ENCODE assay signal across 32 cellular contexts in the genomic region with DNA sequence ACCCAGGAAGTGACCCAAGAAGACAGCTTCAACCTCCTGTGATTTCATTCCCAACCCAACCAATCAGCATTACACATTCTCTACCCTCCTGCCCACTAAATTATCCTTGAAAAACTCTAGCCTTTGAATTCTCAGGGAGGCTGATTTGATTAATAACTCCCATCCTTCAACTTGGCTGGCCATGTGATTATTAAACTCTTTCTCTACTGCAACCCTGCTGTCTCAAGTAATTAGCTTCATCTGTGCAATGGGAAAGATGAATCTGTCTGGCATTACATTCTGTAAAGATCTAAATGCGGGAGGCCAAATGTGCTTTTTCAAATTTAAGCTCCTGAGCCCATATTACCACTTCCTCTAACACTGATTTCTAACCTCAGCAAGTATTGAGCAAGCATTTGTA.
"Had no signal": no experiment of that assay in that cellular context is flagged by ENCODE, and none has a peak within 500 bp of the region (broad histone marks: within the 10 kb centered on the region; RNA-seq: fewer than 3 reads in every experiment).

No MANE protein-coding gene starts in this region.

- H3K27me3 ChIP-seq: adrenal gland, body of pancreas had no signal

- H3K9me3 ChIP-seq: adrenal gland had no signal

- H3K27ac ChIP-seq: adrenal gland, body of pancreas, epithelial cell of prostate had no signal

- H3K4me1 ChIP-seq: body of pancreas had no signal

- ATAC-seq: activated CD4-positive, alpha-beta T cell treated with anti-CD3 and anti-CD28 coated beads for 36 hours; activated CD8-positive, alpha-beta memory T cell treated with anti-CD3 and anti-CD28 coated beads, Interleukin-2, amount 10 ng/mL, durations not matched to agents 7 days and 5 days; activated CD8-positive, alpha-beta T cell treated with anti-CD3 and anti-CD28 coated beads, Interleukin-2, amount 10 ng/mL, durations not matched to agents 7 days and 5 days; activated naive CD8-positive, alpha-beta T cell treated with anti-CD3 and anti-CD28 coated beads, Interleukin-2, amount 50 U/mL, for 24 hours; body of pancreas; effector memory CD8-positive, alpha-beta T cell; esophagus mucosa had no signal

- FAIRE-seq: colon, endometrium, endothelial cell of umbilical vein, frontal cortex had no signal

- H3K4me3 ChIP-seq: adrenal gland, body of pancreas had no signal

- H3K36me3 ChIP-seq: adrenal gland had no signal

- DNase-seq: activated CD4-positive, alpha-beta memory T cell treated with anti-CD3 and anti-CD28 coated beads for 36 hours; activated CD4-positive, alpha-beta T cell treated with anti-CD3 and anti-CD28 coated beads for 36 hours; activated CD4-positive, alpha-beta T cell treated with anti-CD3 and anti-CD28 coated beads, Interleukin-2, amount 10 ng/mL, durations not matched to agents 24 days and 14 days; activated CD4-positive, CD25-positive, alpha-beta regulatory T cell; activated CD4-positive, CD25-positive, alpha-beta regulatory T cell treated with anti-CD3 and anti-CD28 coated beads, Interleukin-2, amount 50 U/mL, for 72 hours; activated CD8-positive, alpha-beta memory T cell treated with anti-CD3 and anti-CD28 coated beads, Interleukin-2, amount 10 ng/mL, durations not matched to agents 7 days and 5 days; activated CD8-positive, alpha-beta memory T cell treated with anti-CD3 and anti-CD28 coated beads, Interleukin-2, amount 50 U/mL, for 4 hours; activated CD8-positive, alpha-beta T cell treated with anti-CD3 and anti-CD28 coated beads, Interleukin-2, amount 10 ng/mL, durations not matched to agents 7 days and 5 days; activated effector memory CD4-positive, alpha-beta T cell treated with anti-CD3 and anti-CD28 coated beads, Interleukin-2, amount 50 U/mL, for 16 hours; activated naive CD4-positive, alpha-beta T cell treated with anti-CD3 and anti-CD28 coated beads for 36 hours; activated naive CD8-positive, alpha-beta T cell treated with anti-CD3 and anti-CD28 coated beads for 36 hours; activated naive CD8-positive, alpha-beta T cell treated with anti-CD3 and anti-CD28 coated beads, Interleukin-2, amount 50 U/mL, for 24 hours; activated T-cell treated with anti-CD3 and anti-CD28 coated beads, Interleukin-2, amount 50 U/mL, for 1 hour; activated T-cell treated with anti-CD3 and anti-CD28 coated beads, Interleukin-2, amount 50 U/mL, for 48 hours; adrenal gland; amygdala; aorta; body of pancreas; caudate nucleus; cortex of kidney; dermis blood vessel endothelial cell; effector CD4-positive, alpha-beta T cell; effector memory CD8-positive, alpha-beta T cell; foreskin fibroblast; head of caudate nucleus; hippocampal formation had no signal
